In the genomic region with DNA sequence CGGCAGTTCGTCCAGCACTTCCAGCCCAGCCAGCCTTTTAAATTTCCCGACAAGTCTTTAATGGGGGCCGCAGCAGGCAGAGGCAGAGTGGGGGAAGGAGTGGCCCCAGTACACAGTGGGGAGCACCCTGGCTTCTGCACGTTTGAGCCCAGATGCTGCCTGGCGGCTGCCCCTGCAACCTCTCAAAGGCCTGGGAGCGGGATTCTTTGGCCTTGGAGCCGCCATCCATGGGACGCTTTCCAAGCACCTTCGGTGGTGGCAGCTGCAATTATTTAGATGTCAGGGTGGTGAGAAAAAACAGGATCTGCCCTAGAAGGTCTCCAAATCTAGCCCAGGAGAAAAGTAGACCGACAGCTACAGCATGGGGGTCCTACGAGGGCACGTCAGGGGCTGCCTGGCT, we compare ENCODE assay signal across 17 cellular contexts. TPM values are rescaled to one million over a fixed set of nuclear protein-coding genes. Genes with fewer than 3 reads are reported as not detected.
DNase-seq lines count a peak whose midpoint lies in the region; ATAC-seq and TF ChIP-seq lines count a peak whose summit lies in the region.
"Had no signal": no experiment of that assay in that cellular context is flagged by ENCODE, and none has a peak within 500 bp of the region (broad histone marks: within the 10 kb centered on the region; RNA-seq: fewer than 3 reads in every experiment).

No MANE protein-coding gene starts in this region.

- TF ChIP-seq CTCF in right atrium auricular region (IDR thresholded peaks at IDR 0.05), result no peak

- H3K4ac ChIP-seq in neuronal stem cell (ENCODE audit: low read length), result no peak overlapping the region

- no peak overlapping the region for H2BK12ac ChIP-seq in neuronal stem cell (ENCODE audit: low read length)

- H3K9me3 ChIP-seq in right atrium auricular region, result peaks cover 0 to 14% of the 10 kb centered on the region in 2 donors
- H3K9me3 ChIP-seq in neuronal stem cell (replicated peaks in 1 of 2; ENCODE audit: control insufficient read depth in 2 of 2, insufficient read depth in 1 of 2, low read depth in 1 of 2, low read length in 2 of 2), result peaks cover 3 to 15% of the 10 kb centered on the region in 2 donors

- DNase-seq in Right ventricle myocardium superior (no peak), right atrium auricular region (ENCODE audit: low spot score) (no peak), ecto neural progenitor cell (ENCODE audit: low spot score) (peak; percentile 44), neuronal stem cell (ENCODE audit: low spot score) (no peak), amygdala (lab: John Stamatoyannopoulos, UW) (no peak), kidney glomerular epithelial cell (lab: John Stamatoyannopoulos, UW) (no peak)
- DNase-seq in stimulated activated CD8-positive, alpha-beta memory T cell treated with anti-CD3 and anti-CD28 coated beads, Interleukin-4, amount 100 ng/mL, for 48 hours, result no peak
- DNase-seq: activated CD4-positive, alpha-beta T cell treated with anti-CD3 and anti-CD28 coated beads for 4 hours; effector CD4-positive, alpha-beta T cell; esophagus squamous epithelium; NCI-H1417 treated with DMSO at 0.1 percent for 48 hours; NCI-H748 treated with DMSO at 0.1 percent for 48 hours; OCI-M1; stimulated activated naive CD4-positive, alpha-beta T cell had no signal

- intact Hi-C loops in Right ventricle myocardium superior (cut with DNase I), result no loop called here

- H2BK120ac ChIP-seq in neuronal stem cell (ENCODE audit: low read depth, low read length), result no peak overlapping the region

- peak overlapping the region; percentile 5 for H3K18ac ChIP-seq in neuronal stem cell (ENCODE audit: low read length)

- H3K4me3 ChIP-seq in right atrium auricular region (no peak overlapping the region), neuronal stem cell (ENCODE audit: low read length in 2 of 2) (no peak overlapping the region)
- H3K4me3 ChIP-seq: esophagus squamous epithelium, lung, SJSA1 had no signal

- H2BK15ac ChIP-seq in neuronal stem cell (ENCODE audit: low read length), result no peak overlapping the region

- H3K27ac ChIP-seq in right atrium auricular region, result no peak overlapping the region
- H3K27ac ChIP-seq in neuronal stem cell (replicated peaks; ENCODE audit: low read length), result no peak overlapping the region
- H3K27ac ChIP-seq: esophagus squamous epithelium, SJSA1 had no signal

- no peak overlapping the region for H3K9ac ChIP-seq in neuronal stem cell (ENCODE audit: low read depth, low read length, poor library complexity)

- H2AFZ ChIP-seq in neuronal stem cell (ENCODE audit: low read length), result no peak overlapping the region

- H4K91ac ChIP-seq in neuronal stem cell (ENCODE audit: low read depth, low read length, poor library complexity), result no peak overlapping the region

- no peaks in the 10 kb centered on the region for H3K27me3 ChIP-seq in right atrium auricular region
- H3K27me3 ChIP-seq in neuronal stem cell (ENCODE audit: control insufficient read depth in 3 of 3, insufficient read depth in 3 of 3, low read depth in 1 of 3, low read length in 3 of 3), result no peaks in the 10 kb centered on the region
- H3K27me3 ChIP-seq: SJSA1 had no signal

- no peak overlapping the region for H2AK5ac ChIP-seq in neuronal stem cell (ENCODE audit: low read depth, low read length)

- H2BK5ac ChIP-seq in neuronal stem cell (ENCODE audit: low read length), result no peak overlapping the region

- ATAC-seq in Right ventricle myocardium superior (ENCODE audit: poor library complexity), result peak; percentile 71

- WGBS in neuronal stem cell (ENCODE audit: extremely low coverage in 2 of 2, insufficient read length in 2 of 2, insufficient replicate concordance in 1 of 2), 2 donors, result no CpG with 5 or more reads among the region's 13 CpGs

- H4K8ac ChIP-seq in neuronal stem cell (ENCODE audit: low read depth, low read length), result no peak overlapping the region

- H3K4me2 ChIP-seq in neuronal stem cell (ENCODE audit: insufficient read depth, low read length, poor library complexity, severe bottlenecking), result no peak overlapping the region

- no peak overlapping the region for H3K14ac ChIP-seq in neuronal stem cell (ENCODE audit: low read length)

- H3K36me3 ChIP-seq in right atrium auricular region, result no peaks in the 10 kb centered on the region
- H3K36me3 ChIP-seq in neuronal stem cell (replicated peaks in 1 of 2; ENCODE audit: control insufficient read depth in 2 of 2, insufficient read depth in 2 of 2, low read length in 2 of 2), result no peaks in the 10 kb centered on the region
- H3K36me3 ChIP-seq: esophagus squamous epithelium had no signal

- H3K79me1 ChIP-seq in neuronal stem cell (ENCODE audit: low read depth, low read length), result peaks cover 4% of the 10 kb centered on the region

- H3K23ac ChIP-seq in neuronal stem cell (ENCODE audit: low read depth, low read length, poor library complexity), result peak overlapping the region; percentile 58

- H3K4me1 ChIP-seq in right atrium auricular region (peaks cover 0 to 18% of the 10 kb centered on the region in 2 donors), neuronal stem cell (ENCODE audit: control insufficient read depth in 2 of 2, insufficient read depth in 1 of 2, low read depth in 1 of 2, low read length in 2 of 2) (peaks cover 0 to 21% of the 10 kb centered on the region in 2 donors)

RNA-seq across cellular contexts. Expression of gene FAM222A, which starts 46.0 kb away (rescaled TPM):
- total RNA-seq in Right ventricle myocardium superior, result 25.0 TPM
- 10 to 100 TPM; 23.6 to 32.4 TPM for total RNA-seq in right atrium auricular region
- polyA plus RNA-seq in neuronal stem cell (2013, experiment 1 of 2), result 14.4 TPM
- 14.3 TPM for polyA plus RNA-seq in neuronal stem cell (2013, experiment 2 of 2)
- total RNA-seq: bronchial epithelial cell had no signal
